In the genomic region with DNA sequence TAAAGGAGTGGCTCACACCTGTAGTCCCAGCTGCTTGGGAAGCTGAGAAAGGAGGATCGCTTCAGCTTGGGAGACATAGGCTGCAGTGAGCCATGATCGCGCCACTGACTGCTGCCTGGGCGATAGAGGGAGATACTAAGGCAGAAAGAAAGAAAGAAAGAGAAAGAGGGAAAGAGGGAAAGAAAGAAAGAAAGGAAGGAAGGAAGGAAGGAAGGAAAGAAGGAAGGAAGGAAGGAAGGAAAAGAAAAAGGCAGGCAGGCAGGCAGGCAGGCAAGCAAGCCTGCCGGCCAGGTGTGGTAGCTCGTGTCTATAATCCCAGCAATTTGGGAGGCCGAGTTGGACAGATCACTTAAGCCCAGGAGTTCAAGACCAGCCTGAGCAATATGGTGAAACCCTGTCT, we compare ENCODE assay signal across 1 cellular context.
A peak's percentile ranks its signal among the peaks of the same experiment; 100 is the strongest.
TF ChIP-seq lines count a peak whose summit lies in the region.

No MANE protein-coding gene starts in this region.

TF ChIP-seq in K562, 482 proteins besides CTCF, POLR2A, EP300 and RAD21 (continued from another document):
- TF ChIP-seq, protein P1, sequence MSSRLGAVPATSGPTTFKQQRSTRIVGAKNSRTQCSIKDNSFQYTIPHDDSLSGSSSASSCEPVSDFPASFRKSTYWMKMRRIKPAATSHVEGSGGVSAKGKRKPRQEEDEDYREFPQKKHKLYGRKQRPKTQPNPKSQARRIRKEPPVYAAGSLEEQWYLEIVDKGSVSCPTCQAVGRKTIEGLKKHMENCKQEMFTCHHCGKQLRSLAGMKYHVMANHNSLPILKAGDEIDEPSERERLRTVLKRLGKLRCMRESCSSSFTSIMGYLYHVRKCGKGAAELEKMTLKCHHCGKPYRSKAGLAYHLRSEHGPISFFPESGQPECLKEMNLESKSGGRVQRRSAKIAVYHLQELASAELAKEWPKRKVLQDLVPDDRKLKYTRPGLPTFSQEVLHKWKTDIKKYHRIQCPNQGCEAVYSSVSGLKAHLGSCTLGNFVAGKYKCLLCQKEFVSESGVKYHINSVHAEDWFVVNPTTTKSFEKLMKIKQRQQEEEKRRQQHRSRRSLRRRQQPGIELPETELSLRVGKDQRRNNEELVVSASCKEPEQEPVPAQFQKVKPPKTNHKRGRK (tag; IDR thresholded peaks at IDR 0.05): peak; percentile 83
- TF ChIP-seq MLLT1 (IDR thresholded peaks at IDR 0.05): 0 out of 4 replicates have a peak, but pooled peaks of 1 of the 2 experiments have one; percentile 41
TF ChIP-seq in K562: peak in this region for 4.
